Comparison of ENCODE assay signal across 1 cellular context in the genomic region with DNA sequence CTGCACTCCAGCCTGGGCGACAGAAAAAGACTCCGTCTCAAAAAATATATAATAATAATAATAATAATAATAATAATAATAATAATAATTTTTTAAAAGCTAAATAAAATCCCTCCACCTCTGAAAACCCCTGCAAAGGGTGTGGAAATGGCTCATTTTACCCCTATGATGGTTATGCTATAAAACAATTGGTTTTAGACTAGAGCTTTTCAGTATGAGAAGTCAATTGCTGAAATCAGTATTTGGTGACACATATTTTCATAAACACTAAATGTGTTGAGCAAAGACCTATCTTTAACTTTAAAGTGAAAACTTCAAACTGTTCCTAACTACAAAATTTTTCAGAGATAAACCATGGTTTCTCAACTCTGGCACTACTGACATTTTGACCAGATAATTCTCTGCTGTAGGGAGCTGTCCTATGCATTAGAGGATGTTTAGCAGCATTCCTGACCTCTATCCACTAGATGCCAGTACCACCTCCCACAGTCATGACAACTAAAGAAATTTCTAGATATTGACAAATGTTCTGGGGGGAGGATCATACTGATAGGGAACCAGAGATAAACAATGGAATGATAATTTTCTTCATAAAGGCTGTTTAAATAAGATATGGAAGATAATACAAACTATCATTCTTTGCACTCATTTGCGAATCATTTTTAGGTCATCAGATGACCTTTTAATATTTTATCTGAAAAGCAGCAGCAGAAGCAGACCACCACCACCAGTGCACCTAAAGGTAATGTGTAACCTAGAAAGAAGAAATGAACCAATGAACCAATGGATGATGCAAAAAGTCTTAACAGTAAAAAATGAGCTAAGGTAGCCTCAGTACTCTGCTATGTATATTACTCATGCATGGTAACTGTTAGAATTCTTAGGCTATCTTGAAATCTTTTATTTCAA.
TF ChIP-seq lines count a peak whose summit lies in the region.

No MANE protein-coding gene starts in this region.

TF ChIP-seq in K562, 482 proteins besides CTCF, POLR2A, EP300 and RAD21 (continued from another document and continues in another):
- TF ChIP-seq, protein P1, sequence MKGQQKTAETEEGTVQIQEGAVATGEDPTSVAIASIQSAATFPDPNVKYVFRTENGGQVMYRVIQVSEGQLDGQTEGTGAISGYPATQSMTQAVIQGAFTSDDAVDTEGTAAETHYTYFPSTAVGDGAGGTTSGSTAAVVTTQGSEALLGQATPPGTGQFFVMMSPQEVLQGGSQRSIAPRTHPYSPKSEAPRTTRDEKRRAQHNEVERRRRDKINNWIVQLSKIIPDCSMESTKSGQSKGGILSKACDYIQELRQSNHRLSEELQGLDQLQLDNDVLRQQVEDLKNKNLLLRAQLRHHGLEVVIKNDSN (CRISPR knock-in tag; IDR thresholded peaks at IDR 0.05): no peak
- no peak for TF ChIP-seq HMGN3 (IDR thresholded peaks at IDR 0.05; ENCODE audit: borderline replicate concordance, extremely low read depth, insufficient read length, low read depth, low read length)
- no peak for TF ChIP-seq TBP (optimal IDR thresholded peaks at IDR 0.05; ENCODE audit: low read depth, low read length)
- TF ChIP-seq HDAC3 (IDR thresholded peaks at IDR 0.05; ENCODE audit: borderline replicate concordance, partially characterized antibody): no peak
- no peak for TF ChIP-seq ASH1L (IDR thresholded peaks at IDR 0.05; ENCODE audit: borderline replicate concordance, low read depth, partially characterized antibody)
- TF ChIP-seq, protein P2, sequence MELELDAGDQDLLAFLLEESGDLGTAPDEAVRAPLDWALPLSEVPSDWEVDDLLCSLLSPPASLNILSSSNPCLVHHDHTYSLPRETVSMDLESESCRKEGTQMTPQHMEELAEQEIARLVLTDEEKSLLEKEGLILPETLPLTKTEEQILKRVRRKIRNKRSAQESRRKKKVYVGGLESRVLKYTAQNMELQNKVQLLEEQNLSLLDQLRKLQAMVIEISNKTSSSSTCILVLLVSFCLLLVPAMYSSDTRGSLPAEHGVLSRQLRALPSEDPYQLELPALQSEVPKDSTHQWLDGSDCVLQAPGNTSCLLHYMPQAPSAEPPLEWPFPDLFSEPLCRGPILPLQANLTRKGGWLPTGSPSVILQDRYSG (tag; conservative IDR thresholded peaks at IDR 0.05; ENCODE audit: low read depth): no peak
- TF ChIP-seq, protein P3, sequence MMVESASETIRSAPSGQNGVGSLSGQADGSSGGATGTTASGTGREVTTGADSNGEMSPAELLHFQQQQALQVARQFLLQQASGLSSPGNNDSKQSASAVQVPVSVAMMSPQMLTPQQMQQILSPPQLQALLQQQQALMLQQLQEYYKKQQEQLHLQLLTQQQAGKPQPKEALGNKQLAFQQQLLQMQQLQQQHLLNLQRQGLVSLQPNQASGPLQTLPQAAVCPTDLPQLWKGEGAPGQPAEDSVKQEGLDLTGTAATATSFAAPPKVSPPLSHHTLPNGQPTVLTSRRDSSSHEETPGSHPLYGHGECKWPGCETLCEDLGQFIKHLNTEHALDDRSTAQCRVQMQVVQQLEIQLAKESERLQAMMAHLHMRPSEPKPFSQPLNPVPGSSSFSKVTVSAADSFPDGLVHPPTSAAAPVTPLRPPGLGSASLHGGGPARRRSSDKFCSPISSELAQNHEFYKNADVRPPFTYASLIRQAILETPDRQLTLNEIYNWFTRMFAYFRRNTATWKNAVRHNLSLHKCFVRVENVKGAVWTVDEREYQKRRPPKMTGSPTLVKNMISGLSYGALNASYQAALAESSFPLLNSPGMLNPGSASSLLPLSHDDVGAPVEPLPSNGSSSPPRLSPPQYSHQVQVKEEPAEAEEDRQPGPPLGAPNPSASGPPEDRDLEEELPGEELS (CRISPR knock-in tag; IDR thresholded peaks at IDR 0.05; ENCODE audit: borderline replicate concordance): no peak
- no peak for TF ChIP-seq SRSF1 (IDR thresholded peaks at IDR 0.05; ENCODE audit: low read depth, low read length)
- no peak for TF ChIP-seq CBX8 (IDR thresholded peaks at IDR 0.05; ENCODE audit: borderline replicate concordance, extremely low read depth, low read depth, low read length, poor library complexity, severe bottlenecking)
- TF ChIP-seq, protein P4, sequence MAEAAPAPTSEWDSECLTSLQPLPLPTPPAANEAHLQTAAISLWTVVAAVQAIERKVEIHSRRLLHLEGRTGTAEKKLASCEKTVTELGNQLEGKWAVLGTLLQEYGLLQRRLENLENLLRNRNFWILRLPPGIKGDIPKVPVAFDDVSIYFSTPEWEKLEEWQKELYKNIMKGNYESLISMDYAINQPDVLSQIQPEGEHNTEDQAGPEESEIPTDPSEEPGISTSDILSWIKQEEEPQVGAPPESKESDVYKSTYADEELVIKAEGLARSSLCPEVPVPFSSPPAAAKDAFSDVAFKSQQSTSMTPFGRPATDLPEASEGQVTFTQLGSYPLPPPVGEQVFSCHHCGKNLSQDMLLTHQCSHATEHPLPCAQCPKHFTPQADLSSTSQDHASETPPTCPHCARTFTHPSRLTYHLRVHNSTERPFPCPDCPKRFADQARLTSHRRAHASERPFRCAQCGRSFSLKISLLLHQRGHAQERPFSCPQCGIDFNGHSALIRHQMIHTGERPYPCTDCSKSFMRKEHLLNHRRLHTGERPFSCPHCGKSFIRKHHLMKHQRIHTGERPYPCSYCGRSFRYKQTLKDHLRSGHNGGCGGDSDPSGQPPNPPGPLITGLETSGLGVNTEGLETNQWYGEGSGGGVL (CRISPR knock-in tag; IDR thresholded peaks at IDR 0.05): no peak
- no peak for TF ChIP-seq POLR2AphosphoS2 (IDR thresholded peaks at IDR 0.05; ENCODE audit: low read length)
- no peak for TF ChIP-seq FOXA1 (IDR thresholded peaks at IDR 0.05; ENCODE audit: borderline replicate concordance)
- TF ChIP-seq SMAD1 (IDR thresholded peaks at IDR 0.05; ENCODE audit: low read depth, low read length, partially characterized antibody): no peak
- TF ChIP-seq CTBP1 (IDR thresholded peaks at IDR 0.05; ENCODE audit: borderline replicate concordance): 0 out of 2 replicates have a peak, but pooled peaks have one; percentile 33
- TF ChIP-seq ZNF780A (CRISPR knock-in tag; IDR thresholded peaks at IDR 0.05): no peak
- no peak for TF ChIP-seq ZBTB17 (CRISPR knock-in tag; IDR thresholded peaks at IDR 0.05)
- no peak for TF ChIP-seq STAG1 (CRISPR knock-in tag; IDR thresholded peaks at IDR 0.05; ENCODE audit: borderline replicate concordance)
- TF ChIP-seq MEIS2 (IDR thresholded peaks at IDR 0.05; ENCODE audit: partially characterized antibody): peak; percentile 7
- no peak for TF ChIP-seq ZNF224 (CRISPR knock-in tag; IDR thresholded peaks at IDR 0.05)
- no peak for TF ChIP-seq ZNF431 (CRISPR knock-in tag; IDR thresholded peaks at IDR 0.05)
- TF ChIP-seq ARID1B (IDR thresholded peaks at IDR 0.05): peak; percentile 55
- no peak for TF ChIP-seq PHTF2 (CRISPR knock-in tag; IDR thresholded peaks at IDR 0.05)
- TF ChIP-seq, protein P5, sequence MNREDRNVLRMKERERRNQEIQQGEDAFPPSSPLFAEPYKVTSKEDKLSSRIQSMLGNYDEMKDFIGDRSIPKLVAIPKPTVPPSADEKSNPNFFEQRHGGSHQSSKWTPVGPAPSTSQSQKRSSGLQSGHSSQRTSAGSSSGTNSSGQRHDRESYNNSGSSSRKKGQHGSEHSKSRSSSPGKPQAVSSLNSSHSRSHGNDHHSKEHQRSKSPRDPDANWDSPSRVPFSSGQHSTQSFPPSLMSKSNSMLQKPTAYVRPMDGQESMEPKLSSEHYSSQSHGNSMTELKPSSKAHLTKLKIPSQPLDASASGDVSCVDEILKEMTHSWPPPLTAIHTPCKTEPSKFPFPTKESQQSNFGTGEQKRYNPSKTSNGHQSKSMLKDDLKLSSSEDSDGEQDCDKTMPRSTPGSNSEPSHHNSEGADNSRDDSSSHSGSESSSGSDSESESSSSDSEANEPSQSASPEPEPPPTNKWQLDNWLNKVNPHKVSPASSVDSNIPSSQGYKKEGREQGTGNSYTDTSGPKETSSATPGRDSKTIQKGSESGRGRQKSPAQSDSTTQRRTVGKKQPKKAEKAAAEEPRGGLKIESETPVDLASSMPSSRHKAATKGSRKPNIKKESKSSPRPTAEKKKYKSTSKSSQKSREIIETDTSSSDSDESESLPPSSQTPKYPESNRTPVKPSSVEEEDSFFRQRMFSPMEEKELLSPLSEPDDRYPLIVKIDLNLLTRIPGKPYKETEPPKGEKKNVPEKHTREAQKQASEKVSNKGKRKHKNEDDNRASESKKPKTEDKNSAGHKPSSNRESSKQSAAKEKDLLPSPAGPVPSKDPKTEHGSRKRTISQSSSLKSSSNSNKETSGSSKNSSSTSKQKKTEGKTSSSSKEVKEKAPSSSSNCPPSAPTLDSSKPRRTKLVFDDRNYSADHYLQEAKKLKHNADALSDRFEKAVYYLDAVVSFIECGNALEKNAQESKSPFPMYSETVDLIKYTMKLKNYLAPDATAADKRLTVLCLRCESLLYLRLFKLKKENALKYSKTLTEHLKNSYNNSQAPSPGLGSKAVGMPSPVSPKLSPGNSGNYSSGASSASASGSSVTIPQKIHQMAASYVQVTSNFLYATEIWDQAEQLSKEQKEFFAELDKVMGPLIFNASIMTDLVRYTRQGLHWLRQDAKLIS (CRISPR knock-in tag; IDR thresholded peaks at IDR 0.05): no peak
- TF ChIP-seq ARID2 (IDR thresholded peaks at IDR 0.05): no peak
- no peak for TF ChIP-seq MAFK (IDR thresholded peaks at IDR 0.05; ENCODE audit: low read length)
- TF ChIP-seq CEBPG (CRISPR knock-in tag; IDR thresholded peaks at IDR 0.05): peak; percentile 58; the same call in 1 of the 2 replicates
- peak in 1 of 2 experiments; percentile 60; a peak in 1 of 4 replicates for TF ChIP-seq CEBPG (tag; conservative IDR thresholded peaks at IDR 0.05 in 1 of 2, IDR thresholded peaks at IDR 0.05 in 1 of 2)
- TF ChIP-seq HNRNPLL (IDR thresholded peaks at IDR 0.05; ENCODE audit: low read depth, low read length, poor library complexity, severe bottlenecking): no peak
- 0 out of 2 replicates have a peak, but pooled peaks have one; percentile 30 for TF ChIP-seq SMARCA4 (IDR thresholded peaks at IDR 0.05)
- TF ChIP-seq, protein P6, sequence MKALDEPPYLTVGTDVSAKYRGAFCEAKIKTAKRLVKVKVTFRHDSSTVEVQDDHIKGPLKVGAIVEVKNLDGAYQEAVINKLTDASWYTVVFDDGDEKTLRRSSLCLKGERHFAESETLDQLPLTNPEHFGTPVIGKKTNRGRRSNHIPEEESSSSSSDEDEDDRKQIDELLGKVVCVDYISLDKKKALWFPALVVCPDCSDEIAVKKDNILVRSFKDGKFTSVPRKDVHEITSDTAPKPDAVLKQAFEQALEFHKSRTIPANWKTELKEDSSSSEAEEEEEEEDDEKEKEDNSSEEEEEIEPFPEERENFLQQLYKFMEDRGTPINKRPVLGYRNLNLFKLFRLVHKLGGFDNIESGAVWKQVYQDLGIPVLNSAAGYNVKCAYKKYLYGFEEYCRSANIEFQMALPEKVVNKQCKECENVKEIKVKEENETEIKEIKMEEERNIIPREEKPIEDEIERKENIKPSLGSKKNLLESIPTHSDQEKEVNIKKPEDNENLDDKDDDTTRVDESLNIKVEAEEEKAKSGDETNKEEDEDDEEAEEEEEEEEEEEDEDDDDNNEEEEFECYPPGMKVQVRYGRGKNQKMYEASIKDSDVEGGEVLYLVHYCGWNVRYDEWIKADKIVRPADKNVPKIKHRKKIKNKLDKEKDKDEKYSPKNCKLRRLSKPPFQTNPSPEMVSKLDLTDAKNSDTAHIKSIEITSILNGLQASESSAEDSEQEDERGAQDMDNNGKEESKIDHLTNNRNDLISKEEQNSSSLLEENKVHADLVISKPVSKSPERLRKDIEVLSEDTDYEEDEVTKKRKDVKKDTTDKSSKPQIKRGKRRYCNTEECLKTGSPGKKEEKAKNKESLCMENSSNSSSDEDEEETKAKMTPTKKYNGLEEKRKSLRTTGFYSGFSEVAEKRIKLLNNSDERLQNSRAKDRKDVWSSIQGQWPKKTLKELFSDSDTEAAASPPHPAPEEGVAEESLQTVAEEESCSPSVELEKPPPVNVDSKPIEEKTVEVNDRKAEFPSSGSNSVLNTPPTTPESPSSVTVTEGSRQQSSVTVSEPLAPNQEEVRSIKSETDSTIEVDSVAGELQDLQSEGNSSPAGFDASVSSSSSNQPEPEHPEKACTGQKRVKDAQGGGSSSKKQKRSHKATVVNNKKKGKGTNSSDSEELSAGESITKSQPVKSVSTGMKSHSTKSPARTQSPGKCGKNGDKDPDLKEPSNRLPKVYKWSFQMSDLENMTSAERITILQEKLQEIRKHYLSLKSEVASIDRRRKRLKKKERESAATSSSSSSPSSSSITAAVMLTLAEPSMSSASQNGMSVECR (CRISPR knock-in tag; IDR thresholded peaks at IDR 0.05): no peak
- TF ChIP-seq HDAC8 (tag; IDR thresholded peaks at IDR 0.05): no peak
- no peak for TF ChIP-seq POLR2AphosphoS5 (IDR thresholded peaks at IDR 0.05; ENCODE audit: control insufficient read depth, insufficient read depth, low read depth, low read length)
- no peak for TF ChIP-seq GTF2A2 (tag; IDR thresholded peaks at IDR 0.05)
- TF ChIP-seq FUS (optimal IDR thresholded peaks at IDR 0.05; ENCODE audit: low read depth, low read length): no peak
- TF ChIP-seq, protein P7, sequence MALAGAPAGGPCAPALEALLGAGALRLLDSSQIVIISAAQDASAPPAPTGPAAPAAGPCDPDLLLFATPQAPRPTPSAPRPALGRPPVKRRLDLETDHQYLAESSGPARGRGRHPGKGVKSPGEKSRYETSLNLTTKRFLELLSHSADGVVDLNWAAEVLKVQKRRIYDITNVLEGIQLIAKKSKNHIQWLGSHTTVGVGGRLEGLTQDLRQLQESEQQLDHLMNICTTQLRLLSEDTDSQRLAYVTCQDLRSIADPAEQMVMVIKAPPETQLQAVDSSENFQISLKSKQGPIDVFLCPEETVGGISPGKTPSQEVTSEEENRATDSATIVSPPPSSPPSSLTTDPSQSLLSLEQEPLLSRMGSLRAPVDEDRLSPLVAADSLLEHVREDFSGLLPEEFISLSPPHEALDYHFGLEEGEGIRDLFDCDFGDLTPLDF (CRISPR knock-in tag; IDR thresholded peaks at IDR 0.05): no peak
- TF ChIP-seq ZNF584 (CRISPR knock-in tag; IDR thresholded peaks at IDR 0.05; ENCODE audit: low read depth): no peak
- TF ChIP-seq XRCC5 (IDR thresholded peaks at IDR 0.05; ENCODE audit: low read depth, low read length): no peak
- TF ChIP-seq SOX6 (IDR thresholded peaks at IDR 0.05): peak; percentile 79
- no peak for TF ChIP-seq ZC3H4 (CRISPR knock-in tag; IDR thresholded peaks at IDR 0.05; ENCODE audit: borderline replicate concordance)
- TF ChIP-seq, protein P8, sequence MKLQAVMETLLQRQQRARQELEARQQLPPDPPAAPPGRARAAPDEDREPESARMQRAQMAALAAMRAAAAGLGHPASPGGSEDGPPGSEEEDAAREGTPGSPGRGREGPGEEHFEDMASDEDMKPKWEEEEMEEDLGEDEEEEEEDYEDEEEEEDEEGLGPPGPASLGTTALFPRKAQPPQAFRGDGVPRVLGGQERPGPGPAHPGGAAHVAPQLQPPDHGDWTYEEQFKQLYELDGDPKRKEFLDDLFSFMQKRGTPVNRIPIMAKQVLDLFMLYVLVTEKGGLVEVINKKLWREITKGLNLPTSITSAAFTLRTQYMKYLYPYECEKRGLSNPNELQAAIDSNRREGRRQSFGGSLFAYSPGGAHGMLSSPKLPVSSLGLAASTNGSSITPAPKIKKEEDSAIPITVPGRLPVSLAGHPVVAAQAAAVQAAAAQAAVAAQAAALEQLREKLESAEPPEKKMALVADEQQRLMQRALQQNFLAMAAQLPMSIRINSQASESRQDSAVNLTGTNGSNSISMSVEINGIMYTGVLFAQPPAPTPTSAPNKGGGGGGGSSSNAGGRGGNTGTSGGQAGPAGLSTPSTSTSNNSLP (IDR thresholded peaks at IDR 0.05; ENCODE audit: borderline replicate concordance, low read depth, low read length): 0 out of 2 replicates have a peak, but pooled peaks have one; percentile 17
- peak; percentile 26; the same call in 1 of the 2 replicates for TF ChIP-seq CBFA2T2 (conservative IDR thresholded peaks at IDR 0.05)
- no peak for TF ChIP-seq ZFP1 (CRISPR knock-in tag; IDR thresholded peaks at IDR 0.05)
- TF ChIP-seq MCM3 (IDR thresholded peaks at IDR 0.05): no peak
- TF ChIP-seq SMAD2 (IDR thresholded peaks at IDR 0.05; ENCODE audit: low read depth, low read length): no peak
- peak; percentile 40 for TF ChIP-seq TAL1 (IDR thresholded peaks at IDR 0.05)
- TF ChIP-seq SIRT6 (IDR thresholded peaks at IDR 0.05; ENCODE audit: low read depth, low read length): no peak
